8 cellular contexts compared by ENCODE assay signal in genomic region chr5:180313677-180314076, GRCh38. TPM values are rescaled to one million over a fixed set of nuclear protein-coding genes. Genes with fewer than 3 reads are reported as not detected.
DNase-seq lines count a peak whose midpoint lies in the region; ATAC-seq and TF ChIP-seq lines count a peak whose summit lies in the region.

No MANE protein-coding gene starts in this region.

- no peaks in the 10 kb centered on the region for H3K36me3 ChIP-seq in BE2C

- H3K4me3 ChIP-seq in BE2C (ENCODE audit: low read depth, low read length), result peak overlapping the region; percentile 68

- no peak for TF ChIP-seq CTCF in BE2C (IDR thresholded peaks at IDR 0.05; ENCODE audit: low read depth, low read length)

- intact Hi-C loops in posterior cingulate gyrus (cut with DNase I), result loop anchor here (2.0 kb wide), 1 partner anchor 21 kb away; the partner anchor contains the start of gene MAPK9

- peak; percentile 90 for ATAC-seq in HG02885 (IDR thresholded peaks at IDR 0.05; ENCODE audit: poor library complexity, unreplicated experiment)
- no peak for ATAC-seq in GM18868 (IDR thresholded peaks at IDR 0.05; ENCODE audit: unreplicated experiment)

- no peaks in the 10 kb centered on the region; the same call in 1 of the 2 replicates for H3K4me1 ChIP-seq in BE2C

- H3K27me3 ChIP-seq in BE2C, result no peaks in the 10 kb centered on the region

- no peaks in the 10 kb centered on the region for H3K9me3 ChIP-seq in BE2C

- DNase-seq in BE2C (peak; percentile 90), SKM-1 (lab: John Stamatoyannopoulos, UW; ENCODE audit: unreplicated experiment) (peak; percentile 91), posterior cingulate gyrus (peak in 6 of 10 donors; percentile 58 to 99 (median 74)), AG20443 (ENCODE audit: low spot score) (no peak), OCI-M2 (lab: John Stamatoyannopoulos, UW; ENCODE audit: unreplicated experiment) (no peak)
- peak; percentile 50 for DNase-seq in effector CD4-positive, alpha-beta T cell

RNA-seq across cellular contexts. Expression of gene MAPK9, which starts 21.8 kb away (rescaled TPM):
- polyA plus RNA-seq in BE2C (2012; ENCODE audit: insufficient read depth, insufficient read length, low read depth), result 36.7 TPM

RNA-seq across cellular contexts. Expression of gene GFPT2, which starts 39.5 kb away (rescaled TPM):
- polyA plus RNA-seq in BE2C (2012; ENCODE audit: insufficient read depth, insufficient read length, low read depth), result 0.25 TPM

Comparison
In these comparisons a context has a peak if more than half of its experiments do, and no peak if none do; other contexts are left out.
1. DNase-seq: peak in BE2C (single experiment), SKM-1 (single experiment), effector CD4-positive, alpha-beta T cell (single experiment) and posterior cingulate gyrus (6 of 10); none in AG20443 (single experiment) and OCI-M2 (single experiment).